ENCODE assay signal across 1 cellular context in genomic region chr7:139675127-139676110, GRCh38.
TF ChIP-seq lines count a peak whose summit lies in the region.

No MANE protein-coding gene starts in this region.

TF ChIP-seq in HepG2, 621 proteins besides CTCF, POLR2A, EP300 and RAD21 (continued from another document and continues in another):
- TF ChIP-seq ZNF501 (CRISPR knock-in tag; IDR thresholded peaks at IDR 0.05), result no peak
- TF ChIP-seq ZNF589 (CRISPR knock-in tag; conservative IDR thresholded peaks at IDR 0.05), result peak; percentile 82; the same call in 1 of the 2 replicates
- 0 out of 2 replicates have a peak, but pooled peaks have one; percentile 53 for TF ChIP-seq ZNF713 (CRISPR knock-in tag; IDR thresholded peaks at IDR 0.05)
- no peak for TF ChIP-seq ZNF276 (CRISPR knock-in tag; IDR thresholded peaks at IDR 0.05; ENCODE audit: low read depth)
- TF ChIP-seq ZNF143 (CRISPR knock-in tag; IDR thresholded peaks at IDR 0.05), result no peak
- TF ChIP-seq CENPT (CRISPR knock-in tag; IDR thresholded peaks at IDR 0.05; ENCODE audit: low read depth), result no peak
- TF ChIP-seq RBM22 (optimal IDR thresholded peaks at IDR 0.05; ENCODE audit: low read length), result peak; percentile 10
- TF ChIP-seq NFYC (CRISPR knock-in tag; IDR thresholded peaks at IDR 0.05), result no peak
- no peak for TF ChIP-seq MAFF (IDR thresholded peaks at IDR 0.05; ENCODE audit: low read depth, low read length)
- TF ChIP-seq THAP9 (CRISPR knock-in tag; IDR thresholded peaks at IDR 0.05; ENCODE audit: borderline replicate concordance), result no peak
- TF ChIP-seq ISX (CRISPR knock-in tag; conservative IDR thresholded peaks at IDR 0.05), result no peak
- TF ChIP-seq GABPA (IDR thresholded peaks at IDR 0.05; ENCODE audit: low read depth, low read length), result no peak
- peak; percentile 27; the same call in 1 of the 2 replicates for TF ChIP-seq GABPA (CRISPR knock-in tag; IDR thresholded peaks at IDR 0.05; ENCODE audit: low read depth)
- peak; percentile 78; the same call in 1 of the 2 replicates for TF ChIP-seq MYPOP (CRISPR knock-in tag; IDR thresholded peaks at IDR 0.05)
- TF ChIP-seq ATF5 (CRISPR knock-in tag; IDR thresholded peaks at IDR 0.05; ENCODE audit: low read depth), result no peak
- no peak; the same call in 1 of the 2 replicates for TF ChIP-seq MBD4 (IDR thresholded peaks at IDR 0.05; ENCODE audit: borderline replicate concordance, low read length)
- peak; percentile 76 for TF ChIP-seq ASH2L (IDR thresholded peaks at IDR 0.05; ENCODE audit: insufficient read length, low read depth, low read length)
- TF ChIP-seq MED8 (CRISPR knock-in tag; IDR thresholded peaks at IDR 0.05; ENCODE audit: insufficient replicate concordance), result peak; percentile 91
- TF ChIP-seq MLLT10 (CRISPR knock-in tag; IDR thresholded peaks at IDR 0.05), result no peak
- no peak for TF ChIP-seq ZNF253 (CRISPR knock-in tag; IDR thresholded peaks at IDR 0.05; ENCODE audit: borderline replicate concordance)
- TF ChIP-seq NCOA2 (CRISPR knock-in tag; IDR thresholded peaks at IDR 0.05), result peak; percentile 97
- no peak for TF ChIP-seq ZNF230 (CRISPR knock-in tag; IDR thresholded peaks at IDR 0.05)
- no peak for TF ChIP-seq RNF2 (conservative IDR thresholded peaks at IDR 0.05; ENCODE audit: low read depth)
- peak; percentile 86; the same call in 1 of the 2 replicates for TF ChIP-seq ETV5 (CRISPR knock-in tag; IDR thresholded peaks at IDR 0.05; ENCODE audit: borderline replicate concordance)
- peak; percentile 17 for TF ChIP-seq XRCC5 (optimal IDR thresholded peaks at IDR 0.05; ENCODE audit: low read length)
- peak; percentile 93 for TF ChIP-seq THRA (CRISPR knock-in tag; IDR thresholded peaks at IDR 0.05; ENCODE audit: borderline replicate concordance)
- no peak for TF ChIP-seq THAP7 (CRISPR knock-in tag; IDR thresholded peaks at IDR 0.05)
- TF ChIP-seq CCDC6 (CRISPR knock-in tag; IDR thresholded peaks at IDR 0.05), result peak; percentile 65; the same call in 1 of the 2 replicates
- TF ChIP-seq RNF219 (CRISPR knock-in tag; IDR thresholded peaks at IDR 0.05), result no peak
- no peak for TF ChIP-seq ZNF407 (CRISPR knock-in tag; IDR thresholded peaks at IDR 0.05; ENCODE audit: not compliant biosample characterization)
- no peak for TF ChIP-seq ZSCAN25 (CRISPR knock-in tag; IDR thresholded peaks at IDR 0.05)
- no peak for TF ChIP-seq RORA (CRISPR knock-in tag; IDR thresholded peaks at IDR 0.05)
- no peak for TF ChIP-seq ZNF275 (CRISPR knock-in tag; IDR thresholded peaks at IDR 0.05; ENCODE audit: borderline replicate concordance)
- 0 out of 2 replicates have a peak, but pooled peaks have one; percentile 66 for TF ChIP-seq KDM3A (CRISPR knock-in tag; IDR thresholded peaks at IDR 0.05; ENCODE audit: low read depth)
- peak; percentile 74; the same call in 1 of the 2 replicates for TF ChIP-seq ZNF800 (CRISPR knock-in tag; IDR thresholded peaks at IDR 0.05)
- TF ChIP-seq JUND (CRISPR knock-in tag; IDR thresholded peaks at IDR 0.05), result no peak
- peak; percentile 77 for TF ChIP-seq DMAP1 (CRISPR knock-in tag; IDR thresholded peaks at IDR 0.05)
